ENCODE assay signal across 8 cellular contexts in the genomic region with DNA sequence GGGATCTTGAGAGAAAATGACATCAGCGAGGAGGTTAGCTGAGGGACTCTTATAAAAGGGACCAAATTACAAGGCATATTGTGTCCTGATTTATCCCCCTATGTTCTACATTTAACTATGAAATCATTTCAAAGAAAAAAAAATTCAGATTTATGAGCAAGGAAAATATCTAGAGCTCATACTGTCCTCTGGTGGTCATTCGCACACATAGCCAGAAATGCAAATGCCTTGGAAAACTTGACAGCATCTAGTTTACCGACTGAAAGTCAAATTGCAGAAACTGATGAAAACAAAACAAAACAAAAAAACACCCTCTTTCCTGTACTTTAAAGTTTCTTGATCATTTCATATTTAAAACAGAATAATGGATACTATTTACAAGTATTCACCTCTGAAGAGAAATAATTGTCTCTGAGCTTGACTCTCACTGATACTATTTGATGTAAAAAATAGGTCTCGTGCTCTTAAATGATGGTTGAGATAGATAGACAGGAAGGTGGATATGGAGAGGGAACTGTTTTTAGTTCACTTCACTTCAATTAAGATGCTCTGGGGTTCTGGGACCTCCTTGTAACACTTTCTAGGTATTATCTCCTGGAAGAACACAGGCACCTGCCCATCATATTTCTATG.
DNase-seq lines count a peak whose midpoint lies in the region; ATAC-seq and TF ChIP-seq lines count a peak whose summit lies in the region.

No MANE protein-coding gene starts in this region.

- no peaks in the 10 kb centered on the region for H3K27me3 ChIP-seq in H9 (ENCODE audit: insufficient read depth, low read length)

- no peak overlapping the region for H2AK5ac ChIP-seq in H9 (ENCODE audit: insufficient read length, low read length)

- H3K4me1 ChIP-seq in H9 (ENCODE audit: insufficient read depth, low read length): no peaks in the 10 kb centered on the region

- no peak for ATAC-seq in activated T-helper 17 cell treated with anti-CD3 and anti-CD28 coated beads, Interleukin-2, amount 50 U/mL, for 72 hours (replicated peaks)

- TF ChIP-seq CTCF in H9 (conservative IDR thresholded peaks at IDR 0.05): peak; percentile 96

- WGBS in H9 (ENCODE audit: extremely low coverage, insufficient read length, low lambda C conversion rate): no CpG with 5 or more reads among the region's 4 CpGs

- no peaks in the 10 kb centered on the region for H4K20me1 ChIP-seq in H9 (ENCODE audit: control insufficient read depth, insufficient read depth, insufficient read length)

- H3K14ac ChIP-seq in H9 (ENCODE audit: insufficient read depth, low read length): no peak overlapping the region

- H3K9me3 Mint-ChIP-seq in H9: no peaks in the 10 kb centered on the region; a peak in 1 of 5 replicates
- H3K9me3 Mint-ChIP-seq in activated T-helper 17 cell treated with anti-CD3 and anti-CD28 coated beads, Interleukin-2, amount 50 U/mL, for 72 hours: peaks cover 8% of the 10 kb centered on the region

- H2BK5ac ChIP-seq in H9 (ENCODE audit: insufficient read length, low read length): no peak overlapping the region

- H3K27ac Mint-ChIP-seq in H9: no peak overlapping the region
- no peak overlapping the region for H3K27ac Mint-ChIP-seq in activated T-helper 17 cell treated with anti-CD3 and anti-CD28 coated beads, Interleukin-2, amount 50 U/mL, for 72 hours

- no peak overlapping the region for H3K4ac ChIP-seq in H9 (ENCODE audit: low read depth, low read length)

- H3K79me1 ChIP-seq in H9 (ENCODE audit: insufficient read depth, low read depth, low read length, poor library complexity, severe bottlenecking): no peaks in the 10 kb centered on the region

- no peaks in the 10 kb centered on the region for H3K27me3 Mint-ChIP-seq in H9 (ENCODE audit: low read depth)
- no peaks in the 10 kb centered on the region for H3K27me3 Mint-ChIP-seq in activated T-helper 17 cell treated with anti-CD3 and anti-CD28 coated beads, Interleukin-2, amount 50 U/mL, for 72 hours

- no peak overlapping the region for H4K8ac ChIP-seq in H9 (replicated peaks; ENCODE audit: insufficient read length, low read depth, low read length)

- no peak overlapping the region for H3T11ph ChIP-seq in H9 (ENCODE audit: low read length)

- no peaks in the 10 kb centered on the region for H3K9me3 ChIP-seq in H9 (ENCODE audit: control insufficient read depth, low read depth, low read length)

- H2BK12ac ChIP-seq in H9 (ENCODE audit: insufficient read length, low read depth, low read length): no peak overlapping the region

- H4K5ac ChIP-seq in H9 (ENCODE audit: insufficient read length, low read depth, low read length): no peak overlapping the region

- no peak overlapping the region for H3K9ac ChIP-seq in H9 (ENCODE audit: extremely low read depth, insufficient read length, low read length)

- H3K4me3 Mint-ChIP-seq in H9: no peak overlapping the region
- no peak overlapping the region for H3K4me3 Mint-ChIP-seq in activated T-helper 17 cell treated with anti-CD3 and anti-CD28 coated beads, Interleukin-2, amount 50 U/mL, for 72 hours

- H3K56ac ChIP-seq in H9 (ENCODE audit: insufficient read length, low read depth, low read length): no peak overlapping the region

- no peak overlapping the region for H2AFZ ChIP-seq in H9 (ENCODE audit: low read length)

- H4K91ac ChIP-seq in H9 (ENCODE audit: insufficient read length, low read depth, low read length): no peak overlapping the region

- no peak overlapping the region for H3K23ac ChIP-seq in H9 (ENCODE audit: insufficient read length, low read depth, low read length)

- in situ Hi-C loops in ACHN (cut with HindIII; ENCODE audit: low pct_ligation_motif_present, low pct_unique_long_range_greater_than_20kb, low sequenced_read_pairs): no loop called here

- no peak overlapping the region for H3K18ac ChIP-seq in H9 (ENCODE audit: insufficient read length, low read depth, low read length)

- no peaks in the 10 kb centered on the region for H3K36me3 Mint-ChIP-seq in H9 (ENCODE audit: insufficient read depth in 1 of 3, low read depth in 3 of 3)
- no peaks in the 10 kb centered on the region for H3K36me3 Mint-ChIP-seq in activated T-helper 17 cell treated with anti-CD3 and anti-CD28 coated beads, Interleukin-2, amount 50 U/mL, for 72 hours (ENCODE audit: low read depth)

- H3K4me2 ChIP-seq in H9 (ENCODE audit: insufficient read depth, insufficient read length, low read length): no peak overlapping the region

- DNase-seq in ACHN: peak; percentile 27
- DNase-seq in H9: no peak
- DNase-seq in RKO (ENCODE audit: low spot score): peak; percentile 54
- peak; percentile 29 for DNase-seq in iPS-NIHi11 (ENCODE audit: low spot score)
- no peak for DNase-seq in T1000 (lab: John Stamatoyannopoulos, UW)
- DNase-seq in stimulated activated CD4-positive, alpha-beta T cell treated with anti-CD3 and anti-CD28 coated beads, Interleukin-2, amount 100 ng/mL, for 24 hours: no peak
- no peak for DNase-seq in central memory CD4-positive, alpha-beta T cell

- H3K79me2 ChIP-seq in H9 (ENCODE audit: insufficient read depth, low read length): no peaks in the 10 kb centered on the region

- no peaks in the 10 kb centered on the region for H3K23me2 ChIP-seq in H9 (ENCODE audit: insufficient read length, low read depth, low read length, poor library complexity, severe bottlenecking)

- H2BK15ac ChIP-seq in H9 (ENCODE audit: low read depth, low read length): no peak overlapping the region

- no peak overlapping the region for H2BK20ac ChIP-seq in H9 (ENCODE audit: low read depth, low read length, poor library complexity, severe bottlenecking)

- no peak overlapping the region for H2BK120ac ChIP-seq in H9 (ENCODE audit: low read depth, low read length, poor library complexity, severe bottlenecking)

- H3K4me1 Mint-ChIP-seq in H9: no peaks in the 10 kb centered on the region
- H3K4me1 Mint-ChIP-seq in activated T-helper 17 cell treated with anti-CD3 and anti-CD28 coated beads, Interleukin-2, amount 50 U/mL, for 72 hours: no peaks in the 10 kb centered on the region

- no peak overlapping the region for H3K27ac ChIP-seq in H9 (ENCODE audit: insufficient read length, low read depth, low read length)

Comparison
In these comparisons a context has a peak if more than half of its experiments do, and no peak if none do; other contexts are left out.
1. DNase-seq: peak in ACHN (single experiment), RKO (single experiment) and iPS-NIHi11 (single experiment); none in H9 (single experiment), T1000 (single experiment), stimulated activated CD4-positive, alpha-beta T cell treated with anti-CD3 and anti-CD28 coated beads, Interleukin-2, amount 100 ng/mL, for 24 hours (0 of 2) and central memory CD4-positive, alpha-beta T cell (single experiment).